ENCODE assay signal across 8 cellular contexts in the genomic region with DNA sequence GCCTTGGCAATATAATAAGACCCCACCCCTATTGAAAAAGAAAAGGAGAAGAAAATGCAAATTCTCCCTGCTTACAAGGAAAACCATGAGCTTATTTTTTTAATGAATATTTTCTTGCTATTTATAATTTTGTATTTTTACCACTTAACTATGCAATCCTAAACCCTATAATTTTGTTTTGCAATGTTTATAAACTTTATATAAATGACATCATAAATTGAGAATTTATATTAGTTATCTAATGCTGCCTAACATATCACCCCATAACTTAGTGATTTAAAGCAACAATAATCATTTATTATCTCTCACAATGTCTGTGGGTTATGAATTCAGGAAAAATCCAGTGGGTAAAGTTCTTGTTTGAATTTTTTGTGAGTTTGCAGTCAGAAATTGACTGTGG.
"Had no signal": no experiment of that assay in that cellular context is flagged by ENCODE, and none has a peak within 500 bp of the region (broad histone marks: within the 10 kb centered on the region; RNA-seq: fewer than 3 reads in every experiment).

No MANE protein-coding gene starts in this region.

- FAIRE-seq: G401.6, GM12878, GM12891, GM12892, GM18507, GM19239 had no signal

- ATAC-seq: GM12878 had no signal

- DNase-seq: GDM1, GF-D8 had no signal

- H3K4me3 ChIP-seq: GM12878 had no signal
